Comparison of ENCODE assay signal across 4 cellular contexts in the genomic region with DNA sequence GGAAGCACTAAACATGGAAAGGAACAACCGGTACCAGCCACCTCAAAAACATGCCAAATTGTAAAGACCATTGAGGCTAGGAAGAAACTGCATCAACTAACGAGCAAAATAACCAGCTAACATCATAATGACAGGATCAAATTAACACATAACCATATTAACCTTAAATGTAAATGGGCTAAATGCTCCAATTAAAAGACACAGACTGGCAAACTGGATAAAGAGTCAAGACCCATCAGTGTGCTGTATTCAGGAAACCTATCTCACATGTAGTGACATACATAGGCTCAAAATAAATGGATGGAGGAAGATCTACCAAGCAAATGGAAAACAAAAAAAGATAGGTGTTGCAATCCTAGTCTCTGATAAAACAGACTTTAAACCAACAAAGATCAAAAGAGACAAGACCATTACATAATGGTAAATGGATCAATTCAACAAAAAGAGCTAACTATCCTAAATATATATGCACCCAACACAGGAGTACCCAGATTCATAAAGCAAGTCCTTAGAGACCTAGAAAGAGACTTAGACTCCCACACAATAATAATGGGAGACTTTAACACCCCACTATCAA. TPM values are rescaled to one million over a fixed set of nuclear protein-coding genes. Genes with fewer than 3 reads are reported as not detected.
"Had no signal": no experiment of that assay in that cellular context is flagged by ENCODE, and none has a peak within 500 bp of the region (broad histone marks: within the 10 kb centered on the region; RNA-seq: fewer than 3 reads in every experiment).

No MANE protein-coding gene starts in this region.

RNA-seq across cellular contexts. Expression of gene TMC2, which starts 33.5 kb away (rescaled TPM):
- total RNA-seq: HT-29, HT1080, IMR-90 had no signal
- polyA plus RNA-seq: IgD-negative memory B cell, IMR-90 had no signal
